6 cellular contexts compared by ENCODE assay signal in the genomic region with DNA sequence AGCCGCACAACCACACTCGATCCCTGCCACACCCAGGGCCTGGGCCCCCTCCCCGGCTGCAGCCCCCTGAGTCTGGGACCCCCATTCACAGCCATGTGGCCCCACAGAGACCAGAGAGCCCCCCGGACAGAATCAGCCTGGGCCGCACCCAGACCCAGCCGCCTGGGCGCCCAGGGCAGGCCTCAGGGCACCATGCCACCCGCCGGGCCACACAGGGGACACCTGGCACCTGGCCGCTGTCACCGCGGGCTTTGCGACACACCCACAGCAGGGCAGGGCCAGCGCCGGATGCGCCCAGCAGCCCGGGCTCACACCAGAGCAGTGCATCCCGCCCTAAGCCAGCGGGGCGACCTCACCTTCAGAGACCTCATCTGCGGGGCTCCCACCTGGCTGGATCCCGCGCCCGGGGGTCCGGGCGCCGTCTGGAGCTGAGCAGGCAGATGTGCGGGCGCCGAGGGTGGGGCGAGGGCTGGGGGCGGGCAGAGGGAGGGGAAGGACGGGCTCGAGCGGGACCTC.
DNase-seq lines count a peak whose midpoint lies in the region; ATAC-seq and TF ChIP-seq lines count a peak whose summit lies in the region.

No MANE protein-coding gene starts in this region.

- DNase-seq in GM20000 (ENCODE audit: low spot score) (peak; percentile 77), memory B cell (ENCODE audit: low spot score in 2 of 2) (no peak), putamen (ENCODE audit: low spot score) (no peak)
- DNase-seq in activated T-cell treated with anti-CD3 and anti-CD28 coated beads, Interleukin-2, amount 50 U/mL, for 1 hour, result peak; percentile 46

- TF ChIP-seq CTCF in GM20000 (IDR thresholded peaks at IDR 0.05; ENCODE audit: extremely low read depth, missing control alignments), result no peak

- H3K9me3 Mint-ChIP-seq in memory B cell, result no peaks in the 10 kb centered on the region

- H3K27ac Mint-ChIP-seq in memory B cell, result no peak overlapping the region

- no peaks in the 10 kb centered on the region for H3K36me3 Mint-ChIP-seq in memory B cell

- no peak overlapping the region for H3K4me3 Mint-ChIP-seq in memory B cell

- peak; percentile 40 for ATAC-seq in memory B cell (ENCODE audit: low read depth)
- ATAC-seq in HG02798 (IDR thresholded peaks at IDR 0.05; ENCODE audit: poor library complexity, unreplicated experiment), result no peak
- ATAC-seq in HG02884 (IDR thresholded peaks at IDR 0.05; ENCODE audit: unreplicated experiment), result no peak

- peaks cover 9% of the 10 kb centered on the region for H3K27me3 Mint-ChIP-seq in memory B cell

- peaks cover 10% of the 10 kb centered on the region for H3K4me1 Mint-ChIP-seq in memory B cell

Comparison
In these comparisons a context has a peak if more than half of its experiments do, and no peak if none do; other contexts are left out.
1. DNase-seq: peak in GM20000 (single experiment) and activated T-cell treated with anti-CD3 and anti-CD28 coated beads, Interleukin-2, amount 50 U/mL, for 1 hour (single experiment); none in memory B cell (0 of 2) and putamen (single experiment).